In the genomic region with DNA sequence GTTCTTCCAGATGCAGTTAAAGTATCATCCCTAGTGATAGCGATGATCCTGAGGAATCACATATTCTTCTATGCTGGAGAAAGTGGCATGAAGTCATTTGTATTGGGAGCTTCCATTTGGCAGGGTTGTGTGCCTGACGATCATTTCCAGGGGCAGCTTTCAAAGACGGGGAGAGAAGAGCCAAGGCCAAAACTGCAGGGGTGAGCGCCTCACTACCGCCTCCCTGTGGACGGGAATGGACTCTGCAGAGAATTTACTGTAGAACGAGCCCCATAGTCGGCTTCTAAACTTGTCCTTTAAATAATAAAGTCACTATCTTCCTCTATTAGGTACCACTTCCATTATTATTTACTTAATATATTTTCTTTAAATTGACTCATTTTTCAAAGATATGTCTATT, we compare ENCODE assay signal across 2 cellular contexts.
TF ChIP-seq lines count a peak whose summit lies in the region.

No MANE protein-coding gene starts in this region.

TF ChIP-seq in HCT116, 20 proteins besides CTCF, POLR2A, EP300 and RAD21 (continued from another document):
- no peak for TF ChIP-seq ZBTB33 (IDR thresholded peaks at IDR 0.05; ENCODE audit: extremely low read depth, insufficient replicate concordance, low read length)
- no peak for TF ChIP-seq ZFX (IDR thresholded peaks at IDR 0.05)
- TF ChIP-seq EZH2phosphoT487 (IDR thresholded peaks at IDR 0.05; ENCODE audit: borderline replicate concordance): no peak
- no peak for TF ChIP-seq CBX3 (IDR thresholded peaks at IDR 0.05; ENCODE audit: low read depth)
- TF ChIP-seq REST (IDR thresholded peaks at IDR 0.05; ENCODE audit: low read depth): no peak
- no peak for TF ChIP-seq YY1 (IDR thresholded peaks at IDR 0.05; ENCODE audit: extremely low read depth, insufficient replicate concordance, low read depth, low read length)
- no peak for TF ChIP-seq FOSL1 (IDR thresholded peaks at IDR 0.05; ENCODE audit: low read depth)
- TF ChIP-seq SP1 (IDR thresholded peaks at IDR 0.05; ENCODE audit: low read depth): no peak
- no peak for TF ChIP-seq ELF1 (IDR thresholded peaks at IDR 0.05; ENCODE audit: borderline replicate concordance, low read depth)
- no peak for TF ChIP-seq POLR2AphosphoS5 (IDR thresholded peaks at IDR 0.05; ENCODE audit: low read depth, low read length)
- no peak for TF ChIP-seq JUND (IDR thresholded peaks at IDR 0.05)
- TF ChIP-seq SRF (IDR thresholded peaks at IDR 0.05; ENCODE audit: low read depth): no peak
- TF ChIP-seq CEBPB (IDR thresholded peaks at IDR 0.05; ENCODE audit: low read depth): no peak

TF ChIP-seq in WTC11, 78 proteins besides CTCF, POLR2A, EP300 and RAD21 (continued from another document):
- TF ChIP-seq, protein P1, sequence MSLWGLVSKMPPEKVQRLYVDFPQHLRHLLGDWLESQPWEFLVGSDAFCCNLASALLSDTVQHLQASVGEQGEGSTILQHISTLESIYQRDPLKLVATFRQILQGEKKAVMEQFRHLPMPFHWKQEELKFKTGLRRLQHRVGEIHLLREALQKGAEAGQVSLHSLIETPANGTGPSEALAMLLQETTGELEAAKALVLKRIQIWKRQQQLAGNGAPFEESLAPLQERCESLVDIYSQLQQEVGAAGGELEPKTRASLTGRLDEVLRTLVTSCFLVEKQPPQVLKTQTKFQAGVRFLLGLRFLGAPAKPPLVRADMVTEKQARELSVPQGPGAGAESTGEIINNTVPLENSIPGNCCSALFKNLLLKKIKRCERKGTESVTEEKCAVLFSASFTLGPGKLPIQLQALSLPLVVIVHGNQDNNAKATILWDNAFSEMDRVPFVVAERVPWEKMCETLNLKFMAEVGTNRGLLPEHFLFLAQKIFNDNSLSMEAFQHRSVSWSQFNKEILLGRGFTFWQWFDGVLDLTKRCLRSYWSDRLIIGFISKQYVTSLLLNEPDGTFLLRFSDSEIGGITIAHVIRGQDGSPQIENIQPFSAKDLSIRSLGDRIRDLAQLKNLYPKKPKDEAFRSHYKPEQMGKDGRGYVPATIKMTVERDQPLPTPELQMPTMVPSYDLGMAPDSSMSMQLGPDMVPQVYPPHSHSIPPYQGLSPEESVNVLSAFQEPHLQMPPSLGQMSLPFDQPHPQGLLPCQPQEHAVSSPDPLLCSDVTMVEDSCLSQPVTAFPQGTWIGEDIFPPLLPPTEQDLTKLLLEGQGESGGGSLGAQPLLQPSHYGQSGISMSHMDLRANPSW (CRISPR knock-in tag; conservative IDR thresholded peaks at IDR 0.05; ENCODE audit: low read depth): no peak
- TF ChIP-seq IRF1 (CRISPR knock-in tag; IDR thresholded peaks at IDR 0.05) (no peak), SMAD3 (CRISPR knock-in tag; IDR thresholded peaks at IDR 0.05; ENCODE audit: borderline replicate concordance) (no peak), TEAD1 (CRISPR knock-in tag; IDR thresholded peaks at IDR 0.05) (no peak), NFATC4 (CRISPR knock-in tag; IDR thresholded peaks at IDR 0.05) (no peak), ZNF121 (CRISPR knock-in tag; IDR thresholded peaks at IDR 0.05) (no peak), HMGXB4 (CRISPR knock-in tag; IDR thresholded peaks at IDR 0.05) (no peak), FOXP1 (CRISPR knock-in tag; IDR thresholded peaks at IDR 0.05; ENCODE audit: borderline replicate concordance) (no peak), GABPB1 (CRISPR knock-in tag; IDR thresholded peaks at IDR 0.05) (no peak), CBFB (CRISPR knock-in tag; IDR thresholded peaks at IDR 0.05; ENCODE audit: low read depth) (no peak)
- TF ChIP-seq, protein P2, sequence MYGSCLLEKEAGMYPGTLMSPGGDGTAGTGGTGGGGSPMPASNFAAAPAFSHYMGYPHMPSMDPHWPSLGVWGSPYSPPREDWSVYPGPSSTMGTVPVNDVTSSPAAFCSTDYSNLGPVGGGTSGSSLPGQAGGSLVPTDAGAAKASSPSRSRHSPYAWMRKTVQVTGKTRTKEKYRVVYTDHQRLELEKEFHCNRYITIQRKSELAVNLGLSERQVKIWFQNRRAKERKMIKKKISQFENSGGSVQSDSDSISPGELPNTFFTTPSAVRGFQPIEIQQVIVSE (CRISPR knock-in tag; IDR thresholded peaks at IDR 0.05; ENCODE audit: borderline replicate concordance): no peak
- TF ChIP-seq, protein P3, sequence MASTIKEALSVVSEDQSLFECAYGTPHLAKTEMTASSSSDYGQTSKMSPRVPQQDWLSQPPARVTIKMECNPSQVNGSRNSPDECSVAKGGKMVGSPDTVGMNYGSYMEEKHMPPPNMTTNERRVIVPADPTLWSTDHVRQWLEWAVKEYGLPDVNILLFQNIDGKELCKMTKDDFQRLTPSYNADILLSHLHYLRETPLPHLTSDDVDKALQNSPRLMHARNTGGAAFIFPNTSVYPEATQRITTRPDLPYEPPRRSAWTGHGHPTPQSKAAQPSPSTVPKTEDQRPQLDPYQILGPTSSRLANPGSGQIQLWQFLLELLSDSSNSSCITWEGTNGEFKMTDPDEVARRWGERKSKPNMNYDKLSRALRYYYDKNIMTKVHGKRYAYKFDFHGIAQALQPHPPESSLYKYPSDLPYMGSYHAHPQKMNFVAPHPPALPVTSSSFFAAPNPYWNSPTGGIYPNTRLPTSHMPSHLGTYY (CRISPR knock-in tag; IDR thresholded peaks at IDR 0.05): no peak
- TF ChIP-seq, protein P4, sequence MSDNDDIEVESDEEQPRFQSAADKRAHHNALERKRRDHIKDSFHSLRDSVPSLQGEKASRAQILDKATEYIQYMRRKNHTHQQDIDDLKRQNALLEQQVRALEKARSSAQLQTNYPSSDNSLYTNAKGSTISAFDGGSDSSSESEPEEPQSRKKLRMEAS (CRISPR knock-in tag; IDR thresholded peaks at IDR 0.05): no peak
- TF ChIP-seq, protein P5, sequence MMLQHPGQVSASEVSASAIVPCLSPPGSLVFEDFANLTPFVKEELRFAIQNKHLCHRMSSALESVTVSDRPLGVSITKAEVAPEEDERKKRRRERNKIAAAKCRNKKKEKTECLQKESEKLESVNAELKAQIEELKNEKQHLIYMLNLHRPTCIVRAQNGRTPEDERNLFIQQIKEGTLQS (CRISPR knock-in tag; conservative IDR thresholded peaks at IDR 0.05): no peak
